ENCODE assay signal across 1 cellular context in the genomic region with DNA sequence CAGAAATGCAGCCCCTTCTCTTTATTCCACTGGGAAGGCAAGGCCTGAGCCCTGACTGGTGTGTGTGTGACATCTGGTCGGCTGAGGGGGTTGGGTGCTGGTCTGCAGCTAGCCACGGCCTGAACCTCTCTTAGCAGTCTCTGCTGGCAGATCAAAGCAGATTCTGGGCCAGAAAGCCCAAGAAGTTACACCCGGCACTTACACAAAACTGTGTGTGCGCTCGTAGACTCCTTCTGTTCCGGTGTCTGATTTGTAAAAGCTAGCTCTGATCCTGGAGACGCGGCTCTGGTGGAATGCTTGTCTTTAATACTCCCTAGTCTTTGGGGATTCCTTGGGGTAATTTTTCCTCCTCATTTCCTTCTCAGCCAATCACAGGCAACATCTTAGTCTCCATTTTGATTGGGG.
TF ChIP-seq lines count a peak whose summit lies in the region.

No MANE protein-coding gene starts in this region.

TF ChIP-seq in endothelial cell of umbilical vein, 7 proteins besides CTCF, POLR2A, EP300 and RAD21:
- TF ChIP-seq EZH2 (IDR thresholded peaks at IDR 0.05; ENCODE audit: borderline replicate concordance, low read depth, low read length, severe bottlenecking) (no peak), POLR2AphosphoS5 (IDR thresholded peaks at IDR 0.05; ENCODE audit: insufficient read depth, low read depth, low read length) (no peak), GATA2 (IDR thresholded peaks at IDR 0.05; ENCODE audit: insufficient read depth, insufficient read length, low read depth, low read length) (no peak), FOS (IDR thresholded peaks at IDR 0.05; ENCODE audit: borderline replicate concordance, insufficient read depth, low read length) (no peak), MYC (IDR thresholded peaks at IDR 0.05; ENCODE audit: low read depth, low read length) (no peak), JUN (IDR thresholded peaks at IDR 0.05; ENCODE audit: borderline replicate concordance, insufficient read depth, insufficient read length, low read depth) (no peak)
- TF ChIP-seq, protein P1, sequence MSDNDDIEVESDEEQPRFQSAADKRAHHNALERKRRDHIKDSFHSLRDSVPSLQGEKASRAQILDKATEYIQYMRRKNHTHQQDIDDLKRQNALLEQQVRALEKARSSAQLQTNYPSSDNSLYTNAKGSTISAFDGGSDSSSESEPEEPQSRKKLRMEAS (IDR thresholded peaks at IDR 0.05; ENCODE audit: insufficient read depth, insufficient read length) = no peak
